In genomic region chr15:33844186-33844585, GRCh38 we compare ENCODE assay signal across 17 cellular contexts.
DNase-seq lines count a peak whose midpoint lies in the region; ATAC-seq and TF ChIP-seq lines count a peak whose summit lies in the region.
"Had no signal": no experiment of that assay in that cellular context is flagged by ENCODE, and none has a peak within 500 bp of the region (broad histone marks: within the 10 kb centered on the region; RNA-seq: fewer than 3 reads in every experiment).

No MANE protein-coding gene starts in this region.

- peak overlapping the region; percentile 64 to 91 (median 76); a peak in 4 of 7 replicates for H3K27ac Mint-ChIP-seq in H9
- H3K27ac Mint-ChIP-seq in activated T-helper 2 cell treated with anti-CD3 and anti-CD28 coated beads, Interferon-gamma antibody, Interleukin-2, Interleukin-4, amounts not matched to agents 10 μg/mL and 5 μg/mL and 100 μg/mL, durations not matched to agents 14 hours and 24 hours and 36 hours: no peak overlapping the region
- H3K27ac Mint-ChIP-seq: CD8-positive, alpha-beta memory T cell; HFFc6 had no signal

- no peak overlapping the region for H3K18ac ChIP-seq in H9 (ENCODE audit: insufficient read length, low read depth, low read length)

- H2BK12ac ChIP-seq in H9 (ENCODE audit: insufficient read length, low read depth, low read length): no peak overlapping the region

- H2BK5ac ChIP-seq in H9 (ENCODE audit: insufficient read length, low read length): no peak overlapping the region

- 0 out of 2 replicates have a peak, but pooled peaks cover 5% of the 10 kb centered on the region for H3K9me2 ChIP-seq in PC-3 (replicated peaks; ENCODE audit: low read length)

- H3K79me2 ChIP-seq in H9 (ENCODE audit: insufficient read depth, low read length) (no peaks in the 10 kb centered on the region), PC-3 (ENCODE audit: low read length) (no peaks in the 10 kb centered on the region)

- no peak overlapping the region for H2BK20ac ChIP-seq in H9 (ENCODE audit: low read depth, low read length, poor library complexity, severe bottlenecking)

- H2AK5ac ChIP-seq in H9 (ENCODE audit: insufficient read length, low read length): no peak overlapping the region

- no peaks in the 10 kb centered on the region for H3F3A ChIP-seq in PC-3 (ENCODE audit: low read length, unreplicated experiment)

- TF ChIP-seq CTCF in H9 (conservative IDR thresholded peaks at IDR 0.05) (no peak), PC-3 (conservative IDR thresholded peaks at IDR 0.05; ENCODE audit: low read depth, low read length) (no peak)

- no peak overlapping the region for H2BK120ac ChIP-seq in H9 (ENCODE audit: low read depth, low read length, poor library complexity, severe bottlenecking)

- CTCF ChIA-PET in PC-3 (lab: Charles Lee): no interaction called here

- POLR2A ChIA-PET in PC-3 (lab: Charles Lee; ENCODE audit: unreplicated experiment): no interaction called here

- H3K27me3 Mint-ChIP-seq in H9 (ENCODE audit: low read depth): no peaks in the 10 kb centered on the region; the same call in 1 of the 2 replicates
- H3K27me3 Mint-ChIP-seq in activated T-helper 2 cell treated with anti-CD3 and anti-CD28 coated beads, Interferon-gamma antibody, Interleukin-2, Interleukin-4, amounts not matched to agents 10 μg/mL and 5 μg/mL and 100 μg/mL, durations not matched to agents 14 hours and 24 hours and 36 hours (ENCODE audit: low read depth): no peaks in the 10 kb centered on the region

- H3K14ac ChIP-seq in H9 (ENCODE audit: insufficient read depth, low read length): no peak overlapping the region

- H3K23ac ChIP-seq in H9 (ENCODE audit: insufficient read length, low read depth, low read length): no peak overlapping the region

- H3K4me1 Mint-ChIP-seq in H9: peaks cover 40 to 51% of the 10 kb centered on the region in 2 experiments
- H3K4me1 Mint-ChIP-seq in activated T-helper 2 cell treated with anti-CD3 and anti-CD28 coated beads, Interferon-gamma antibody, Interleukin-2, Interleukin-4, amounts not matched to agents 10 μg/mL and 5 μg/mL and 100 μg/mL, durations not matched to agents 14 hours and 24 hours and 36 hours (ENCODE audit: low read depth): no peaks in the 10 kb centered on the region
- H3K4me1 Mint-ChIP-seq: CD8-positive, alpha-beta memory T cell had no signal

- no peaks in the 10 kb centered on the region for H3K79me1 ChIP-seq in H9 (ENCODE audit: insufficient read depth, low read depth, low read length, poor library complexity, severe bottlenecking)

- H3K9ac ChIP-seq in H9 (ENCODE audit: extremely low read depth, insufficient read length, low read length) (no peak overlapping the region), PC-3 (ENCODE audit: low read length) (no peak overlapping the region)
- H3K9ac ChIP-seq: BLaER1, GM23248, KMS-11 had no signal

- H2BK15ac ChIP-seq in H9 (ENCODE audit: low read depth, low read length): no peak overlapping the region

- no peaks in the 10 kb centered on the region for H3K23me2 ChIP-seq in H9 (ENCODE audit: insufficient read length, low read depth, low read length, poor library complexity, severe bottlenecking)

- H4K5ac ChIP-seq in H9 (ENCODE audit: insufficient read length, low read depth, low read length): no peak overlapping the region

- no peaks in the 10 kb centered on the region for H3K9me3 Mint-ChIP-seq in H9
- no peaks in the 10 kb centered on the region for H3K9me3 Mint-ChIP-seq in activated T-helper 2 cell treated with anti-CD3 and anti-CD28 coated beads, Interferon-gamma antibody, Interleukin-2, Interleukin-4, amounts not matched to agents 10 μg/mL and 5 μg/mL and 100 μg/mL, durations not matched to agents 14 hours and 24 hours and 36 hours
- H3K9me3 Mint-ChIP-seq: CD8-positive, alpha-beta memory T cell; HFFc6 had no signal

- no peak overlapping the region for H3K4ac ChIP-seq in H9 (ENCODE audit: low read depth, low read length)

- H3K4me2 ChIP-seq in H9 (ENCODE audit: insufficient read depth, insufficient read length, low read length): no peak overlapping the region
- H3K4me2 ChIP-seq in PC-3 (ENCODE audit: low read length): peak overlapping the region; percentile 48; the same call in 1 of the 2 replicates
- H3K4me2 ChIP-seq: BLaER1, KMS-11 had no signal

- peaks cover 0 to 2% (median 0%) of the 10 kb centered on the region in 3 experiments; a peak in 2 of 7 replicates for H3K36me3 Mint-ChIP-seq in H9 (ENCODE audit: insufficient read depth in 1 of 3, low read depth in 3 of 3)
- H3K36me3 Mint-ChIP-seq in activated T-helper 2 cell treated with anti-CD3 and anti-CD28 coated beads, Interferon-gamma antibody, Interleukin-2, Interleukin-4, amounts not matched to agents 10 μg/mL and 5 μg/mL and 100 μg/mL, durations not matched to agents 14 hours and 24 hours and 36 hours (ENCODE audit: low read depth): no peaks in the 10 kb centered on the region
- H3K36me3 Mint-ChIP-seq: CD8-positive, alpha-beta memory T cell had no signal

- no peak overlapping the region for H4K91ac ChIP-seq in H9 (ENCODE audit: insufficient read length, low read depth, low read length)

- H3K4me1 ChIP-seq in H9 (ENCODE audit: insufficient read depth, low read length) (peaks cover 10% of the 10 kb centered on the region), PC-3 (ENCODE audit: insufficient read depth, low read length) (peaks cover 14% of the 10 kb centered on the region)
- H3K4me1 ChIP-seq: BLaER1 had no signal

- ATAC-seq in PC-3: peak; percentile 21
- no peak for ATAC-seq in HG02763 (IDR thresholded peaks at IDR 0.05; ENCODE audit: unreplicated experiment)

- no peak overlapping the region for H3K56ac ChIP-seq in H9 (ENCODE audit: insufficient read length, low read depth, low read length)

- H3K4me3 ChIP-seq in PC-3 (ENCODE audit: low read length): no peak overlapping the region
- H3K4me3 ChIP-seq: BLaER1, GM23248 had no signal

- H3T11ph ChIP-seq in H9 (ENCODE audit: low read length): no peak overlapping the region

- no peaks in the 10 kb centered on the region for H3K9me3 ChIP-seq in H9 (ENCODE audit: control insufficient read depth, low read depth, low read length)
- H3K9me3 ChIP-seq in PC-3 (ENCODE audit: low read length): no peaks in the 10 kb centered on the region
- H3K9me3 ChIP-seq: BLaER1, Caco-2 had no signal

- H3K27ac ChIP-seq in H9 (ENCODE audit: insufficient read length, low read depth, low read length) (no peak overlapping the region), PC-3 (ENCODE audit: low read length) (no peak overlapping the region)
- H3K27ac ChIP-seq: BLaER1, GM23248, HL-60, KMS-11 had no signal

- H2AFZ ChIP-seq in H9 (ENCODE audit: low read length) (no peak overlapping the region), PC-3 (ENCODE audit: low read length) (no peak overlapping the region)
- H2AFZ ChIP-seq: GM23248 had no signal

- no CpG with 5 or more reads among the region's 4 CpGs for WGBS in H9 (ENCODE audit: extremely low coverage, insufficient read length, low lambda C conversion rate)

- H4K8ac ChIP-seq in H9 (replicated peaks; ENCODE audit: insufficient read length, low read depth, low read length): no peak overlapping the region

- DNase-seq in H9 (peak; percentile 33), PC-3 (no peak), iPS DF 4.7 (ENCODE audit: extremely low read depth, low spot score) (peak; percentile 49), iPS-NIHi7 (ENCODE audit: extremely low spot score) (peak; percentile 21), DMS153 treated with DMSO at 0.1 percent for 48 hours (lab: John Stamatoyannopoulos, UW; ENCODE audit: unreplicated experiment) (no peak)
- no peak for DNase-seq in activated T-helper 2 cell treated with anti-CD3 and anti-CD28 coated beads, Interferon-gamma antibody, Interleukin-2, Interleukin-4, amounts not matched to agents 10 μg/mL and 5 μg/mL and 100 μg/mL, durations not matched to agents 14 hours and 24 hours and 36 hours (ENCODE audit: low spot score)
- DNase-seq: Caco-2; CD8-positive, alpha-beta memory T cell; DMS53; GF-D8; GM23248; HCEC 1CT; HFFc6 had no signal

- H3K4me3 Mint-ChIP-seq in H9: peak overlapping the region in 1 of 2 experiments; percentile 3; a peak in 1 of 5 replicates
- H3K4me3 Mint-ChIP-seq in activated T-helper 2 cell treated with anti-CD3 and anti-CD28 coated beads, Interferon-gamma antibody, Interleukin-2, Interleukin-4, amounts not matched to agents 10 μg/mL and 5 μg/mL and 100 μg/mL, durations not matched to agents 14 hours and 24 hours and 36 hours (ENCODE audit: low read depth): no peak overlapping the region
- H3K4me3 Mint-ChIP-seq: CD8-positive, alpha-beta memory T cell; HFFc6 had no signal

- intact Hi-C loops in PC-3 (cut with micrococcal nuclease): no loop called here
- intact Hi-C loops in activated T-helper 2 cell treated with anti-CD3 and anti-CD28 coated beads, Interferon-gamma antibody, Interleukin-2, Interleukin-4, amounts not matched to agents 10 μg/mL and 5 μg/mL and 100 μg/mL, durations not matched to agents 14 hours and 24 hours and 36 hours (cut with micrococcal nuclease): no loop called here

- no peaks in the 10 kb centered on the region for H4K20me1 ChIP-seq in H9 (ENCODE audit: control insufficient read depth, insufficient read depth, insufficient read length)
- H4K20me1 ChIP-seq in PC-3 (ENCODE audit: low read length): no peaks in the 10 kb centered on the region
- H4K20me1 ChIP-seq: BLaER1 had no signal

- H3K27me3 ChIP-seq in H9 (ENCODE audit: insufficient read depth, low read length): no peaks in the 10 kb centered on the region
- H3K27me3 ChIP-seq in PC-3 (ENCODE audit: low read length): no peaks in the 10 kb centered on the region
- H3K27me3 ChIP-seq: BLaER1 had no signal

- no TSS peak for BruUV-seq in PC-3 (replicated peaks; lab: Mats Ljungman, UMichigan)

- no peaks in the 10 kb centered on the region for H3K36me3 ChIP-seq in PC-3 (ENCODE audit: low read depth, low read length)
- H3K36me3 ChIP-seq: BLaER1 had no signal

Comparison
In these comparisons a context has a peak if more than half of its experiments do, and no peak if none do; other contexts are left out.
1. DNase-seq: peak in H9 (single experiment), iPS DF 4.7 (single experiment) and iPS-NIHi7 (single experiment); none in PC-3 (single experiment), activated T-helper 2 cell treated with anti-CD3 and anti-CD28 coated beads, Interferon-gamma antibody, Interleukin-2, Interleukin-4, amounts not matched to agents 10 μg/mL and 5 μg/mL and 100 μg/mL, durations not matched to agents 14 hours and 24 hours and 36 hours (single experiment) and DMS153 treated with DMSO at 0.1 percent for 48 hours (single experiment).